ENCODE assay signal across 32 cellular contexts in the genomic region with DNA sequence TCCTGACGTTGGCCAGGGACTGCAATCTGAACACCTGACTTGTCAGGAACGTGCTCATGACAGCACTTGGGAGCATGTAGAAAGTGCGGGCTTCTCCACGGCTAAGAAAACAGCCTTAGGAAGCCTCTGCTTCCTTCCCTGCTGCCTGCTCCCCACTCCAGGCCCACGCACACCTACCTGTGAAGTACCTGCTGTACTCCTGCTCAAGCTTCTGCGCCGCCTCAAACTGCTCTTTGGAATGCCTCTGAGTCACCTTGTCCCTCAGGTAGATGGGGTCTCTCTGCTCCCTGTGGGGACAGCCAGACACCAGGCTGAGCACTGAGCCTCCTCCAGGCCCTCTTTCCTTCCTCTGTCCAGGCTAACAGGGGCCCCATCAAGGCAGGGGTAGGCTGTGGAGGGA.
"Had no signal": no experiment of that assay in that cellular context is flagged by ENCODE, and none has a peak within 500 bp of the region (broad histone marks: within the 10 kb centered on the region; RNA-seq: fewer than 3 reads in every experiment).

No MANE protein-coding gene starts in this region.

- ATAC-seq: activated CD8-positive, alpha-beta memory T cell treated with anti-CD3 and anti-CD28 coated beads, Interleukin-2, amount 10 ng/mL, durations not matched to agents 7 days and 5 days; activated naive CD4-positive, alpha-beta T cell treated with anti-CD3 and anti-CD28 coated beads, Interleukin-2, amount 50 U/mL, for 72 hours; body of pancreas; Panc1; SK-N-SH treated with all-trans-retinoic acid at 6 μM for 48 hours; T-cell had no signal

- DNase-seq: activated B cell treated with CpG ODN at 0.5 μM for 24 hours; activated CD4-positive, alpha-beta memory T cell treated with anti-CD3 and anti-CD28 coated beads, Interleukin-2, amount 10 ng/mL, durations not matched to agents 7 days and 5 days; activated CD4-positive, alpha-beta T cell treated with anti-CD3 and anti-CD28 coated beads for 4 hours; activated CD4-positive, alpha-beta T cell treated with anti-CD3 and anti-CD28 coated beads, Interleukin-2, amount 50 U/mL, for 1 hour; activated CD4-positive, CD25-positive, alpha-beta regulatory T cell treated with anti-CD3 and anti-CD28 coated beads, Interleukin-2, amount 50 U/mL, for 72 hours; activated CD8-positive, alpha-beta memory T cell treated with anti-CD3 and anti-CD28 coated beads for 24 hours; activated CD8-positive, alpha-beta memory T cell treated with anti-CD3 and anti-CD28 coated beads, Interleukin-2, amount 10 ng/mL, durations not matched to agents 7 days and 5 days; activated CD8-positive, alpha-beta memory T cell treated with anti-CD3 and anti-CD28 coated beads, Interleukin-2, amount 50 U/mL, for 48 hours; activated gamma-delta T cell treated with Interleukin-2 at 50 U/mL for 16 hours; activated naive CD4-positive, alpha-beta T cell treated with anti-CD3 and anti-CD28 coated beads for 36 hours; activated T-cell treated with anti-CD3 and anti-CD28 coated beads, Interleukin-2, amount 50 U/mL, for 48 hours; adrenal gland; body of pancreas; Kasumi-1; KG1; MG63; NCI-H1048; NCI-H1105 treated with DMSO at 0.1 percent for 48 hours; NCI-H1436; NCI-H1694; NCI-H1930; NCI-H2081 treated with DMSO at 0.1 percent for 48 hours; NCI-H226; NCI-H446 treated with DMSO at 0.1 percent for 48 hours; NCI-H524; SIG-M5; T-cell; T-helper 2 cell; T-helper 9 cell had no signal
